Comparison of ENCODE assay signal across 20 cellular contexts in genomic region chr7:15099074-15099473, GRCh38.
"Had no signal": no experiment of that assay in that cellular context is flagged by ENCODE, and none has a peak within 500 bp of the region (broad histone marks: within the 10 kb centered on the region; RNA-seq: fewer than 3 reads in every experiment).

No MANE protein-coding gene starts in this region.

- H3K9me3 ChIP-seq: esophagus muscularis mucosa, gastrocnemius medialis, heart right ventricle, lower lobe of right lung, mucosa of descending colon had no signal

- DNase-seq: dermis blood vessel endothelial cell; dorsolateral prefrontal cortex; effector CD4-positive, alpha-beta T cell; effector memory CD4-positive, alpha-beta T cell; foreskin fibroblast; foreskin melanocyte; gastrocnemius medialis; glutamatergic neuron; head of caudate nucleus; heart right ventricle; hippocampal formation; left cardiac atrium; left lung; left ventricle myocardium superior; lower lobe of right lung; mesenchymal stem cell; mucosa of descending colon; naive B cell had no signal

- H3K4me3 ChIP-seq: coronary artery, dorsolateral prefrontal cortex, esophagus muscularis mucosa, gastrocnemius medialis, heart right ventricle, left lung, lower lobe of right lung, mucosa of descending colon had no signal

- H3K27me3 ChIP-seq: dorsolateral prefrontal cortex, esophagus muscularis mucosa, gastrocnemius medialis, heart right ventricle, left lung had no signal

- ATAC-seq: gastrocnemius medialis, heart right ventricle, left cardiac atrium, left lung, left ventricle myocardium superior, lower lobe of right lung, mucosa of descending colon had no signal

- H3K4me1 ChIP-seq: esophagus muscularis mucosa, gastrocnemius medialis, heart right ventricle, left lung, lower lobe of right lung had no signal

- H3K27ac ChIP-seq: coronary artery, dorsolateral prefrontal cortex, esophagus muscularis mucosa, gastrocnemius medialis, heart right ventricle, left lung, lower lobe of right lung had no signal

- H3K36me3 ChIP-seq: esophagus muscularis mucosa, gastrocnemius medialis, heart right ventricle, left lung, lower lobe of right lung had no signal
